Comparison of ENCODE assay signal across 8 cellular contexts in genomic region chr6:137903933-137904821, GRCh38. TPM values are rescaled to one million over a fixed set of nuclear protein-coding genes. Genes with fewer than 3 reads are reported as not detected.
A peak's percentile ranks its signal among the peaks of the same experiment; 100 is the strongest.
DNase-seq lines count a peak whose midpoint lies in the region; ATAC-seq and TF ChIP-seq lines count a peak whose summit lies in the region.

No MANE protein-coding gene starts in this region.

- WGBS in mammary epithelial cell (ENCODE audit: low coverage, missing lambda C conversion rate), result 88% methylated on average over 12 of the region's 12 CpGs

- H3K9me3 ChIP-seq in mammary epithelial cell (replicated peaks; ENCODE audit: insufficient read depth, low read length), result no peaks in the 10 kb centered on the region
- H3K9me3 ChIP-seq in T-helper 17 cell (ENCODE audit: control insufficient read depth, low read length, poor library complexity, severe bottlenecking), result no peaks in the 10 kb centered on the region

- H3K79me2 ChIP-seq in mammary epithelial cell (ENCODE audit: insufficient read depth, low read length), result no peaks in the 10 kb centered on the region

- intact Hi-C loops in mammary epithelial cell (cut with micrococcal nuclease), result no loop called here
- intact Hi-C loops in MCF 10A (cut with micrococcal nuclease), result no loop called here

- H3K4me3 Mint-ChIP-seq in MCF 10A (ENCODE audit: unreplicated experiment) (no peak overlapping the region), T-helper 17 cell (peak overlapping the region; percentile 56)

- H2AFZ ChIP-seq in mammary epithelial cell (ENCODE audit: low read depth, low read length), result no peak overlapping the region

- in situ Hi-C loops in mammary epithelial cell (cut with MboI; ENCODE audit: low sequenced_read_pairs in 2 of 2), result no loop called here

- no peak overlapping the region for H3K4me3 ChIP-seq in mammary epithelial cell (replicated peaks in 1 of 3; ENCODE audit: insufficient read depth in 1 of 3, low read depth in 2 of 3, low read length in 3 of 3)
- peak overlapping the region; percentile 19 for H3K4me3 ChIP-seq in kidney epithelial cell (ENCODE audit: low read depth, low read length)

- no peak overlapping the region for H3K9ac ChIP-seq in mammary epithelial cell (ENCODE audit: insufficient read depth, low read length)

- peak; percentile 55 for DNase-seq in mammary epithelial cell
- DNase-seq in MCF 10A (ENCODE audit: unreplicated experiment), result no peak
- DNase-seq in T-helper 17 cell, result no peak
- DNase-seq in kidney epithelial cell (ENCODE audit: low read depth), result peak; percentile 66
- DNase-seq in hippocampal formation (lab: John Stamatoyannopoulos, UW), result no peak
- DNase-seq in cortex of kidney (lab: John Stamatoyannopoulos, UW), result no peak
- DNase-seq in amygdala (lab: John Stamatoyannopoulos, UW), result no peak

- H3K27ac Mint-ChIP-seq in MCF 10A (ENCODE audit: low read depth, unreplicated experiment) (no peak overlapping the region), T-helper 17 cell (no peak overlapping the region)

- dilution Hi-C loops in mammary epithelial cell (cut with HindIII; ENCODE audit: low sequenced_read_pairs), result no loop called here

- no peaks in the 10 kb centered on the region for H4K20me1 ChIP-seq in mammary epithelial cell (ENCODE audit: insufficient read depth, low read length)

- H3K36me3 ChIP-seq in mammary epithelial cell (ENCODE audit: insufficient read depth, low read length) (no peaks in the 10 kb centered on the region), kidney epithelial cell (ENCODE audit: control insufficient read depth, insufficient read depth, low read length) (no peaks in the 10 kb centered on the region)

- H3K4me2 ChIP-seq in mammary epithelial cell (ENCODE audit: insufficient read depth, low read depth, low read length), result no peak overlapping the region

- H3K4me1 Mint-ChIP-seq in MCF 10A (ENCODE audit: insufficient read depth, unreplicated experiment) (no peaks in the 10 kb centered on the region), T-helper 17 cell (peaks cover 14% of the 10 kb centered on the region)

- no peaks in the 10 kb centered on the region for H3K4me1 ChIP-seq in mammary epithelial cell (ENCODE audit: insufficient read depth, low read length)

- POLR2A ChIA-PET in MCF 10A (lab: Yijun Ruan, JAX), result no interaction called here

- no peaks in the 10 kb centered on the region for H3K9me3 Mint-ChIP-seq in MCF 10A (ENCODE audit: unreplicated experiment)

- no peak overlapping the region for H3K27ac ChIP-seq in mammary epithelial cell (ENCODE audit: insufficient read depth, low read depth, low read length)

- BruUV-seq in mammary epithelial cell (replicated peaks; lab: Mats Ljungman, UMichigan), result no TSS peak
- no TSS peak for BruUV-seq in MCF 10A (replicated peaks; lab: Mats Ljungman, UMichigan)

- peak; percentile 75 for ATAC-seq in HG03066 (IDR thresholded peaks at IDR 0.05; ENCODE audit: low read depth, unreplicated experiment)
- ATAC-seq in T-helper 17 cell, result peak; percentile 59

- no peaks in the 10 kb centered on the region for H3K36me3 Mint-ChIP-seq in MCF 10A (ENCODE audit: insufficient read depth, unreplicated experiment)
- no peaks in the 10 kb centered on the region for H3K36me3 Mint-ChIP-seq in T-helper 17 cell (ENCODE audit: low read depth)

- TF ChIP-seq CTCF in mammary epithelial cell (conservative IDR thresholded peaks at IDR 0.05 in 1 of 2, IDR thresholded peaks at IDR 0.05 in 1 of 2; ENCODE audit: extremely low read depth in 1 of 2, insufficient read depth in 1 of 2, low read depth in 1 of 2, low read length in 2 of 2), result no peak
- TF ChIP-seq CTCF in MCF 10A (IDR thresholded peaks at IDR 0.05; ENCODE audit: unreplicated experiment), result no peak
- no peak for TF ChIP-seq CTCF in kidney epithelial cell (IDR thresholded peaks at IDR 0.05; ENCODE audit: insufficient read depth, low read length, poor library complexity, severe bottlenecking)

- H3K27me3 ChIP-seq in mammary epithelial cell (ENCODE audit: insufficient read depth, low read length), result no peaks in the 10 kb centered on the region
- no peaks in the 10 kb centered on the region for H3K27me3 ChIP-seq in kidney epithelial cell (ENCODE audit: control insufficient read depth, insufficient read depth, low read length)

- CTCF ChIA-PET in mammary epithelial cell (lab: Charles Lee; ENCODE audit: low non-redundant PET), result no interaction called here
- CTCF ChIA-PET in MCF 10A (lab: Yijun Ruan, JAX), result no interaction called here

- H3K27me3 Mint-ChIP-seq in MCF 10A (ENCODE audit: insufficient read depth, unreplicated experiment), result peaks cover 6% of the 10 kb centered on the region
- H3K27me3 Mint-ChIP-seq in T-helper 17 cell, result peaks cover 8% of the 10 kb centered on the region

RNA-seq across cellular contexts. Expression of gene TNFAIP3, which starts 37.1 kb away (rescaled TPM):
- 100 to 1,000 TPM in 1 of 2 donors, 1 to 10 TPM in 1; 5.2 to 117 TPM for total RNA-seq in mammary epithelial cell
- 12.2 TPM for polyA plus RNA-seq in mammary epithelial cell
- polyA minus RNA-seq in mammary epithelial cell, result 14.5 TPM
- 38.2 and 52.8 TPM in 2 replicates for total RNA-seq in MCF 10A (2022)
- 1,000 to 10,000 TPM; 4,032 to 4,607 TPM for total RNA-seq in T-helper 17 cell
- 56.3 and 65.8 TPM in 2 replicates for total RNA-seq in kidney epithelial cell

Comparison
In these comparisons a context has a peak if more than half of its experiments do, and no peak if none do; other contexts are left out.
1. DNase-seq: peak in mammary epithelial cell (single experiment) and kidney epithelial cell (single experiment); none in MCF 10A (single experiment), T-helper 17 cell (0 of 3), hippocampal formation (0 of 2), cortex of kidney (single experiment) and amygdala (0 of 56).
2. RNA of gene TNFAIP3, which starts 37.1 kb away (total RNA-seq): 4,032 to 4,607 TPM in T-helper 17 cell; 5.2 to 117 TPM in mammary epithelial cell, 56.3 to 65.8 TPM in kidney epithelial cell and 38.2 to 52.8 TPM in MCF 10A; every median in the first group is over 10 times any median in the second.